Comparison of ENCODE assay signal across 1 cellular context in genomic region chr2:98519156-98519555, GRCh38.
TF ChIP-seq lines count a peak whose summit lies in the region.

No MANE protein-coding gene starts in this region.

TF ChIP-seq in WTC11, 78 proteins besides CTCF, POLR2A, EP300 and RAD21 (continued from another document):
- TF ChIP-seq AR (CRISPR knock-in tag; IDR thresholded peaks at IDR 0.05) (no peak), FOXK1 (CRISPR knock-in tag; IDR thresholded peaks at IDR 0.05) (no peak)
